8 cellular contexts compared by ENCODE assay signal in the genomic region with DNA sequence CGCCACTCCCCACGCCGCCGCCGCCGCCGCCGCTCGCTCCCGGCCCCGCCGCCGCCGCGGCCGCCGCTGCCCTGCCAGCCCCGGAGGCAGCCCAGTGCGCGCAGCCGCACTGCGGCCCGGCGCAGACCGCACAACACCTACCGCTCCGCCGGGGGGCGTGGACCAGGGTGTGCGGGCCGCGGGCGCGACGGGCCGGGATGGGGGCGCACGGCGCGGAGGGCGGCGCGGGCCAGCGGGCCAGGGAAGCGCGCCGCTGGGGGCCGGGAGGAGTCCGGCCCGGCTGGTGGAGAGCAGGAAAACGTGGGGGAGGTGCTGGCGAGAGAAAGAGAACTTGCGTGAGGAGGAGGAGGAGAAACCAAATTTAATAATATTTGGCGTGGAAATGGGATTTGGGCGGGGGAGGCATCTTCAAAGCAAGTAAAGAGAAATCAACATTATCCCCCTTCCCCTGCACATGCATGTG. TPM values are rescaled to one million over a fixed set of nuclear protein-coding genes. Genes with fewer than 3 reads are reported as not detected.
DNase-seq lines count a peak whose midpoint lies in the region; ATAC-seq and TF ChIP-seq lines count a peak whose summit lies in the region.

RFX7 (minus strand) TSS at position 106 of the 463 bp plus-strand sequence. CDS start 594 bp downstream, outside the sequence.

- POLR2A ChIA-PET in CD4-positive, alpha-beta memory T cell (lab: Charles Lee; ENCODE audit: partially characterized antibody) = interaction anchor here (0.7 to 2.8 kb wide), 8 partner anchors 36 to 1047 kb away, joined by 3 to 23 read pairs (median 6); partner anchors contain the start of genes CCPG1, PIERCE2, PIGB and PIGBOS1

- 0 out of 2 replicates have a peak, but pooled peaks have one; percentile 56 for TF ChIP-seq POLR2A in Raji (IDR thresholded peaks at IDR 0.05; ENCODE audit: insufficient read depth, low read depth, low read length)

- H3K9me3 Mint-ChIP-seq in CD4-positive, alpha-beta memory T cell = no peaks in the 10 kb centered on the region
- H3K9me3 Mint-ChIP-seq in neural progenitor cell = peaks cover 8% of the 10 kb centered on the region

- no peaks in the 10 kb centered on the region for H3K27me3 ChIP-seq in CD4-positive, alpha-beta memory T cell (ENCODE audit: insufficient read depth, low read length)
- H3K27me3 ChIP-seq in HUES48 (ENCODE audit: control insufficient read depth, insufficient read depth, low read length) = no peaks in the 10 kb centered on the region
- H3K27me3 ChIP-seq in foreskin keratinocyte = no peaks in the 10 kb centered on the region
- H3K27me3 ChIP-seq in neural progenitor cell = no peaks in the 10 kb centered on the region

- peak within 1 kb of the TSS; percentile 67 to 81 for H3K4me3 ChIP-seq in CD4-positive, alpha-beta memory T cell (ENCODE audit: low read length in 2 of 2)
- H3K4me3 ChIP-seq in HUES48 (ENCODE audit: low read depth, low read length) = peak within 1 kb of the TSS; percentile 79
- peak within 1 kb of the TSS; percentile 81 for H3K4me3 ChIP-seq in neural progenitor cell

- CTCF ChIA-PET in CD4-positive, alpha-beta memory T cell (lab: Charles Lee; ENCODE audit: partially characterized antibody) = interaction anchor here (1.1 to 2.2 kb wide), 5 partner anchors 30 to 191 kb away, joined by 3 to 23 read pairs (median 4); no protein-coding TSS in a partner anchor

- H3K9me3 ChIP-seq in CD4-positive, alpha-beta memory T cell (ENCODE audit: control insufficient read depth in 1 of 2, low read length in 2 of 2) = no peaks in the 10 kb centered on the region
- no peaks in the 10 kb centered on the region for H3K9me3 ChIP-seq in HUES48 (ENCODE audit: control insufficient read depth, insufficient read depth, low read length)
- no peaks in the 10 kb centered on the region for H3K9me3 ChIP-seq in neural progenitor cell (ENCODE audit: low read depth)

- peaks cover 25 to 40% (median 37%) of the 10 kb centered on the region in 4 donors for H3K4me1 Mint-ChIP-seq in CD4-positive, alpha-beta memory T cell
- H3K4me1 Mint-ChIP-seq in neural progenitor cell = peaks cover 30% of the 10 kb centered on the region

- peak within 1 kb of the TSS; percentile 57 for H3K27ac ChIP-seq in CD4-positive, alpha-beta memory T cell (ENCODE audit: low read depth, low read length)
- H3K27ac ChIP-seq in HUES48 (ENCODE audit: low read depth, low read length) (peak within 1 kb of the TSS; percentile 96), foreskin keratinocyte (peak within 1 kb of the TSS; percentile 83), neural progenitor cell (peak within 1 kb of the TSS; percentile 88)

- no peaks in the 10 kb centered on the region for H3K36me3 ChIP-seq in CD4-positive, alpha-beta memory T cell (ENCODE audit: insufficient read depth, low read length)
- no peaks in the 10 kb centered on the region for H3K36me3 ChIP-seq in HUES48 (ENCODE audit: control insufficient read depth, insufficient read depth, low read length)
- H3K36me3 ChIP-seq in neural progenitor cell = no peaks in the 10 kb centered on the region

- H2AFZ ChIP-seq in neural progenitor cell (replicated peaks) = peak within 1 kb of the TSS; percentile 55

- TF ChIP-seq CTCF in foreskin keratinocyte (conservative IDR thresholded peaks at IDR 0.05) = no peak
- TF ChIP-seq CTCF in neural progenitor cell (IDR thresholded peaks at IDR 0.05) = no peak

- H3K36me3 Mint-ChIP-seq in CD4-positive, alpha-beta memory T cell = peaks cover 0 to 13% of the 10 kb centered on the region in 2 donors
- peaks cover 9% of the 10 kb centered on the region for H3K36me3 Mint-ChIP-seq in neural progenitor cell

- peaks cover 53% of the 10 kb centered on the region for H3K4me1 ChIP-seq in CD4-positive, alpha-beta memory T cell (ENCODE audit: insufficient read depth, low read length)
- peaks cover 30% of the 10 kb centered on the region for H3K4me1 ChIP-seq in HUES48 (ENCODE audit: control insufficient read depth, insufficient read depth, low read length)
- H3K4me1 ChIP-seq in foreskin keratinocyte = peaks cover 20% of the 10 kb centered on the region
- peaks cover 35% of the 10 kb centered on the region for H3K4me1 ChIP-seq in neural progenitor cell

- H3K79me2 ChIP-seq in neural progenitor cell (ENCODE audit: low read depth) = peaks cover 48% of the 10 kb centered on the region

- H3K9ac ChIP-seq in HUES48 (ENCODE audit: low read depth, low read length) = peak within 1 kb of the TSS; percentile 85
- peak within 1 kb of the TSS; percentile 51 for H3K9ac ChIP-seq in neural progenitor cell

- H3K4me2 ChIP-seq in neural progenitor cell = peak within 1 kb of the TSS; percentile 99

- ATAC-seq in GM19463 (IDR thresholded peaks at IDR 0.05; ENCODE audit: unreplicated experiment) (peak; percentile 51), foreskin keratinocyte (peak; percentile 75)

- H4K20me1 ChIP-seq in neural progenitor cell (ENCODE audit: low read depth) = peaks cover 14% of the 10 kb centered on the region

- H3K27ac Mint-ChIP-seq in CD4-positive, alpha-beta memory T cell = peak within 1 kb of the TSS; percentile 90 to 97 (median 94)
- peak within 1 kb of the TSS; percentile 99 for H3K27ac Mint-ChIP-seq in neural progenitor cell

- no peaks in the 10 kb centered on the region for H3K27me3 Mint-ChIP-seq in CD4-positive, alpha-beta memory T cell
- peaks cover 8% of the 10 kb centered on the region for H3K27me3 Mint-ChIP-seq in neural progenitor cell (ENCODE audit: insufficient read depth, low read depth)

- peaks cover 35% of the 10 kb centered on the region for H3F3A ChIP-seq in neural progenitor cell (ENCODE audit: low read depth)

- peak within 1 kb of the TSS; percentile 86 to 97 (median 94) for H3K4me3 Mint-ChIP-seq in CD4-positive, alpha-beta memory T cell
- peak within 1 kb of the TSS; percentile 96 for H3K4me3 Mint-ChIP-seq in neural progenitor cell

- peak; percentile 77 to 82 (median 81) for DNase-seq in CD4-positive, alpha-beta memory T cell
- DNase-seq in activated gamma-delta T cell treated with Interleukin-2 at 50 U/mL for 16 hours (peak; percentile 73), foreskin keratinocyte (no peak), neural progenitor cell (ENCODE audit: low spot score) (peak; percentile 95), stromal cell of bone marrow (ENCODE audit: low read depth) (peak; percentile 54)

- intact Hi-C loops in CD4-positive, alpha-beta memory T cell (cut with micrococcal nuclease) = loop anchor here (2.0 to 10.0 kb wide), 6 partner anchors 37 to 1047 kb away; partner anchors contain the start of genes CCPG1, PIERCE2, RSL24D1 and ZNF280D

RNA-seq across cellular contexts. Expression of gene RFX7, which starts in this region (rescaled TPM):
- 10 to 100 TPM; 35.0 to 37.5 TPM for total RNA-seq in CD4-positive, alpha-beta memory T cell
- 1 to 10 TPM in 1 of 2 donors, under 1 TPM in 1; 0.30 to 4.4 TPM for polyA plus RNA-seq in CD4-positive, alpha-beta memory T cell
- total RNA-seq in foreskin keratinocyte (23.1 and 24.9 TPM in 2 replicates), neural progenitor cell (ENCODE audit: low replicate concordance) (16.4 and 24.1 TPM in 2 replicates)
- 2.3 and 2.7 TPM in 2 replicates for polyA plus RNA-seq in foreskin keratinocyte

Comparison
In these comparisons a context has a peak if more than half of its experiments do, and no peak if none do; other contexts are left out.
1. DNase-seq: peak in CD4-positive, alpha-beta memory T cell (5 of 5), activated gamma-delta T cell treated with Interleukin-2 at 50 U/mL for 16 hours (single experiment), neural progenitor cell (single experiment) and stromal cell of bone marrow (single experiment); none in foreskin keratinocyte (0 of 2).
2. Peak in every context shown above with its lines, with median percentiles within 50 percentile points of each other: H3K27ac ChIP-seq and H3K4me3 ChIP-seq.